In genomic region chr6:111984081-111984480, GRCh38 we compare ENCODE assay signal across 1 cellular context.
TF ChIP-seq lines count a peak whose summit lies in the region.

No MANE protein-coding gene starts in this region.

TF ChIP-seq in IMR-90, 13 proteins besides CTCF, POLR2A, EP300 and RAD21 (continued from another document):
- TF ChIP-seq ELK1 (IDR thresholded peaks at IDR 0.05; ENCODE audit: borderline replicate concordance, low read depth, low read length), result no peak
- no peak for TF ChIP-seq RFX5 (IDR thresholded peaks at IDR 0.05; ENCODE audit: low read depth, low read length)
- no peak for TF ChIP-seq CHD1 (IDR thresholded peaks at IDR 0.05; ENCODE audit: low read depth, low read length)
- no peak for TF ChIP-seq MAZ (IDR thresholded peaks at IDR 0.05; ENCODE audit: borderline replicate concordance, low read depth, low read length)
- no peak for TF ChIP-seq RCOR1 (IDR thresholded peaks at IDR 0.05; ENCODE audit: insufficient replicate concordance, low read length)
- TF ChIP-seq SMC3 (IDR thresholded peaks at IDR 0.05; ENCODE audit: low read depth, low read length), result no peak
TF ChIP-seq in IMR-90: peak in this region for 0.
